8 cellular contexts compared by ENCODE assay signal in genomic region chr11:70191495-70192140, GRCh38. TPM values are rescaled to one million over a fixed set of nuclear protein-coding genes. Genes with fewer than 3 reads are reported as not detected.
DNase-seq lines count a peak whose midpoint lies in the region; ATAC-seq, FAIRE-seq and TF ChIP-seq lines count a peak whose summit lies in the region.

No MANE protein-coding gene starts in this region.

- POLR2A ChIA-PET in SK-N-SH (lab: Yijun Ruan, JAX): no interaction called here

- no peak for TF ChIP-seq EP300 in SK-N-SH (IDR thresholded peaks at IDR 0.05; ENCODE audit: borderline replicate concordance in 1 of 2, low read depth in 1 of 2, low read length in 1 of 2)
- TF ChIP-seq EP300 in sigmoid colon (IDR thresholded peaks at IDR 0.05): no peak

- no peak overlapping the region for H3K9ac ChIP-seq in SK-N-SH

- H3K4me2 ChIP-seq in SK-N-SH: no peak overlapping the region

- H3K27me3 ChIP-seq in SK-N-SH (ENCODE audit: insufficient read depth): peaks cover 14% of the 10 kb centered on the region
- peaks cover 0 to 5% (median 0%) of the 10 kb centered on the region in 7 donors for H3K27me3 ChIP-seq in heart right ventricle
- H3K27me3 ChIP-seq in sigmoid colon: no peaks in the 10 kb centered on the region

- TF ChIP-seq RAD21 in SK-N-SH (IDR thresholded peaks at IDR 0.05; ENCODE audit: low read length): peak; percentile 92

- no peak overlapping the region for H3K4me3 Mint-ChIP-seq in Calu3 (ENCODE audit: low read depth, unreplicated experiment)

- 23% methylated on average over 18 of the region's 22 CpGs for WGBS in SK-N-SH (ENCODE audit: low lambda C conversion rate)
- 8 to 10% methylated on average over 22 of the region's 22 CpGs for WGBS in heart right ventricle, 2 donors
- WGBS in sigmoid colon, 2 donors: 10 to 13% methylated on average over 22 of the region's 22 CpGs

- no peaks in the 10 kb centered on the region for H3K36me3 ChIP-seq in SK-N-SH (replicated peaks in 1 of 2; ENCODE audit: control insufficient read depth in 1 of 2, insufficient read depth in 2 of 2, low read length in 1 of 2)
- peaks cover 0 to 4% (median 0%) of the 10 kb centered on the region in 9 donors for H3K36me3 ChIP-seq in heart right ventricle
- no peaks in the 10 kb centered on the region for H3K36me3 ChIP-seq in sigmoid colon

- FAIRE-seq in HTR-8/SVneo (lab: Jason Lieb, UNC): peak; percentile 92

- no peaks in the 10 kb centered on the region for H3K9me2 ChIP-seq in SK-N-SH

- H3F3A ChIP-seq in SK-N-SH (replicated peaks; ENCODE audit: insufficient read depth): no peaks in the 10 kb centered on the region

- no peaks in the 10 kb centered on the region for H3K27me3 Mint-ChIP-seq in Calu3 (ENCODE audit: unreplicated experiment)

- H2AFZ ChIP-seq in SK-N-SH (ENCODE audit: low read depth): no peak overlapping the region

- H4K20me1 ChIP-seq in SK-N-SH (ENCODE audit: insufficient read depth): no peaks in the 10 kb centered on the region

- intact Hi-C loops in Calu3 (cut with micrococcal nuclease; ENCODE audit: unreplicated experiment) (loop anchor here (2.0 to 10.0 kb wide), 3 partner anchors 107 to 504 kb away; no protein-coding TSS in a partner anchor), heart right ventricle (cut with DNase I) (loop anchor here in 9 of 10 donors (1.0 to 5.0 kb wide), 5 partner anchors 273 to 507 kb away; no protein-coding TSS in a partner anchor), sigmoid colon (cut with DNase I) (loop anchor here (1.0 kb wide), 1 partner anchor 273 kb away; no protein-coding TSS in a partner anchor)

- H3K9me3 Mint-ChIP-seq in Calu3 (ENCODE audit: low read depth, unreplicated experiment): no peaks in the 10 kb centered on the region
- no peaks in the 10 kb centered on the region for H3K9me3 Mint-ChIP-seq in activated naive CD4-positive, alpha-beta T cell treated with anti-CD3 and anti-CD28 coated beads, Interleukin-2, amount 50 U/mL, for 72 hours

- CTCF ChIA-PET in Calu3 (lab: Charles Lee): interaction anchor here (0.7 to 1.3 kb wide), 7 partner anchors 9 to 318 kb away, joined by 3 to 6 read pairs (median 4); no protein-coding TSS in a partner anchor
- CTCF ChIA-PET in SK-N-SH (lab: Yijun Ruan, JAX): interaction anchor here (0.5 to 2.9 kb wide), 54 partner anchors 8 to 580 kb away, joined by 3 to 70 read pairs (median 4); partner anchors contain the start of gene LTO1

- H3K9me3 ChIP-seq in SK-N-SH (no peaks in the 10 kb centered on the region), heart right ventricle (no peaks in the 10 kb centered on the region), sigmoid colon (no peaks in the 10 kb centered on the region)

- peaks cover 8% of the 10 kb centered on the region for H3K4me1 Mint-ChIP-seq in Calu3 (ENCODE audit: low read depth, unreplicated experiment)

- TF ChIP-seq POLR2A in sigmoid colon (IDR thresholded peaks at IDR 0.05): no peak

- H3K36me3 Mint-ChIP-seq in Calu3 (ENCODE audit: insufficient read depth, unreplicated experiment): no peaks in the 10 kb centered on the region
- no peaks in the 10 kb centered on the region for H3K36me3 Mint-ChIP-seq in activated naive CD4-positive, alpha-beta T cell treated with anti-CD3 and anti-CD28 coated beads, Interleukin-2, amount 50 U/mL, for 72 hours

- H3K4me3 ChIP-seq in SK-N-SH (ENCODE audit: low read depth in 2 of 2, low read length in 1 of 2): no peak overlapping the region; a peak in 1 of 4 replicates
- no peak overlapping the region for H3K4me3 ChIP-seq in heart right ventricle
- H3K4me3 ChIP-seq in sigmoid colon: no peak overlapping the region

- peak; percentile 84 to 87 for ATAC-seq in activated naive CD4-positive, alpha-beta T cell treated with anti-CD3 and anti-CD28 coated beads, Interleukin-2, amount 50 U/mL, for 72 hours
- ATAC-seq in heart right ventricle: peak; percentile 88 to 94 (median 90)
- no peak for ATAC-seq in GM18858 (IDR thresholded peaks at IDR 0.05; ENCODE audit: unreplicated experiment)
- no peak for ATAC-seq in HG03095 (IDR thresholded peaks at IDR 0.05; ENCODE audit: unreplicated experiment)

- BruUV-seq in Calu3 (replicated peaks; lab: Mats Ljungman, UMichigan): no TSS peak

- H3K27ac ChIP-seq in SK-N-SH (ENCODE audit: low read depth in 2 of 2, low read length in 1 of 2) (no peak overlapping the region), heart right ventricle (no peak overlapping the region), sigmoid colon (no peak overlapping the region)

- no peak overlapping the region for H3K27ac Mint-ChIP-seq in Calu3 (ENCODE audit: unreplicated experiment)
- H3K27ac Mint-ChIP-seq in activated naive CD4-positive, alpha-beta T cell treated with anti-CD3 and anti-CD28 coated beads, Interleukin-2, amount 50 U/mL, for 72 hours: no peak overlapping the region

- DNase-seq in Calu3 (peak; percentile 93), HTR-8/SVneo (ENCODE audit: insufficient read length, low spot score) (peak; percentile 84), SK-N-SH (peak; percentile 88), heart right ventricle (peak; percentile 70 to 86), sigmoid colon (no peak)
- DNase-seq in activated naive CD4-positive, alpha-beta T cell treated with anti-CD3 and anti-CD28 coated beads, Interleukin-2, amount 50 U/mL, for 72 hours (ENCODE audit: low spot score in 2 of 2): peak in 1 of 2 donors; percentile 76

- TF ChIP-seq CTCF in Calu3 (IDR thresholded peaks at IDR 0.05; ENCODE audit: unreplicated experiment) (peak; percentile 94), SK-N-SH (IDR thresholded peaks at IDR 0.05) (peak; percentile 70), heart right ventricle (IDR thresholded peaks at IDR 0.05) (peak; percentile 68 to 97 (median 92)), sigmoid colon (IDR thresholded peaks at IDR 0.05) (peak; percentile 53 to 89 (median 80))

- H3K4me1 ChIP-seq in SK-N-SH (ENCODE audit: control insufficient read depth in 1 of 2, insufficient read depth in 2 of 2, low read depth in 1 of 2, low read length in 1 of 2) (no peaks in the 10 kb centered on the region), heart right ventricle (peaks cover 0 to 10% (median 0%) of the 10 kb centered on the region in 9 donors), sigmoid colon (peaks cover 0 to 3% (median 0%) of the 10 kb centered on the region in 4 donors)

- no peaks in the 10 kb centered on the region for H3K79me2 ChIP-seq in SK-N-SH (ENCODE audit: insufficient read depth)

TF ChIP-seq in SK-N-SH, 30 proteins besides CTCF, POLR2A, EP300 and RAD21:
- no peak for TF ChIP-seq POLR2AphosphoS5 (IDR thresholded peaks at IDR 0.05; ENCODE audit: low read depth, low read length)
- TF ChIP-seq FOXJ3 (CRISPR knock-in tag; IDR thresholded peaks at IDR 0.05): no peak
- TF ChIP-seq SMC3 (IDR thresholded peaks at IDR 0.05; ENCODE audit: low read depth, low read length): peak; percentile 85
- no peak for TF ChIP-seq RXRA (IDR thresholded peaks at IDR 0.05; ENCODE audit: borderline replicate concordance, low read depth)

RNA-seq across cellular contexts. Expression of gene FADD, which starts 11.5 kb away (rescaled TPM):
- total RNA-seq in Calu3 (2022): 40.2 and 49.4 TPM in 2 replicates
- polyA plus RNA-seq in SK-N-SH (2012; rRNA removed): 23.8 and 28.3 TPM in 2 replicates
- polyA plus RNA-seq in SK-N-SH (2012; cell fraction: cytosol; rRNA removed): 17.5 and 25.5 TPM in 2 replicates
- 15.9 and 16.5 TPM in 2 replicates for polyA plus RNA-seq in SK-N-SH (2012; cell fraction: nucleus; rRNA removed)
- total RNA-seq in activated naive CD4-positive, alpha-beta T cell treated with anti-CD3 and anti-CD28 coated beads, Interleukin-2, amount 50 U/mL, for 72 hours: 10 to 100 TPM; 22.7 to 34.4 TPM
- total RNA-seq in heart right ventricle: 10 to 100 TPM in 4 of 10 donors, 1 to 10 TPM in 6; 6.7 to 12.7 (median 9.0) TPM
- polyA plus RNA-seq in heart right ventricle: 10 to 100 TPM in 1 of 2 donors, 1 to 10 TPM in 1; 4.8 to 16.9 TPM
- 10 to 100 TPM; 11.5 to 24.1 (median 14.6) TPM for total RNA-seq in sigmoid colon
- polyA plus RNA-seq in sigmoid colon: 10 to 100 TPM; 20.4 to 35.5 (median 25.4) TPM

Comparison
In these comparisons a context has a peak if more than half of its experiments do, and no peak if none do; other contexts are left out.
1. ATAC-seq: peak in activated naive CD4-positive, alpha-beta T cell treated with anti-CD3 and anti-CD28 coated beads, Interleukin-2, amount 50 U/mL, for 72 hours (2 of 2) and heart right ventricle (8 of 8); none in GM18858 (single experiment) and HG03095 (single experiment).
2. Peak in every context shown above with its lines, with median percentiles within 50 percentile points of each other: CTCF ChIP-seq.